1 cellular context compared by ENCODE assay signal in the genomic region with DNA sequence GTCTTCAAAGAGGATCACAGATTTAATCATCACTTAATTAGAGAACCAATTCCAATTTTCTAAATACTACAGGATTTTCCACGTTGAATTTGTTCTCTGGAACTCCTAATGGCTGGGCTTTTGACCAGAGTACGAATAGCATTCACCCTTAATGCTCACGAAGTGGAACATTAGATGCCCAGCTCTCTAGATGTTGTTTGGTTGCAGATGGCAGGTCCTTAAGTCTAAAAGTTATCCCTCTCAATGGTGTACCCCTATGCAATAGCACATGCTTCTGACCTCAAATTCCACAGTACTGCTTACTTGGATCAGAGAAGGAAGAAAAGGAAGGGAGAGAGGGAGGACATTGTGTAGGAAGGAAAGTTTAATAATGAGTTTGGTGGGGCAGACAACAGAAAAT.
TF ChIP-seq lines count a peak whose summit lies in the region.

No MANE protein-coding gene starts in this region.

TF ChIP-seq in GM23338, 12 proteins besides CTCF, POLR2A, EP300 and RAD21:
- TF ChIP-seq, protein P1, sequence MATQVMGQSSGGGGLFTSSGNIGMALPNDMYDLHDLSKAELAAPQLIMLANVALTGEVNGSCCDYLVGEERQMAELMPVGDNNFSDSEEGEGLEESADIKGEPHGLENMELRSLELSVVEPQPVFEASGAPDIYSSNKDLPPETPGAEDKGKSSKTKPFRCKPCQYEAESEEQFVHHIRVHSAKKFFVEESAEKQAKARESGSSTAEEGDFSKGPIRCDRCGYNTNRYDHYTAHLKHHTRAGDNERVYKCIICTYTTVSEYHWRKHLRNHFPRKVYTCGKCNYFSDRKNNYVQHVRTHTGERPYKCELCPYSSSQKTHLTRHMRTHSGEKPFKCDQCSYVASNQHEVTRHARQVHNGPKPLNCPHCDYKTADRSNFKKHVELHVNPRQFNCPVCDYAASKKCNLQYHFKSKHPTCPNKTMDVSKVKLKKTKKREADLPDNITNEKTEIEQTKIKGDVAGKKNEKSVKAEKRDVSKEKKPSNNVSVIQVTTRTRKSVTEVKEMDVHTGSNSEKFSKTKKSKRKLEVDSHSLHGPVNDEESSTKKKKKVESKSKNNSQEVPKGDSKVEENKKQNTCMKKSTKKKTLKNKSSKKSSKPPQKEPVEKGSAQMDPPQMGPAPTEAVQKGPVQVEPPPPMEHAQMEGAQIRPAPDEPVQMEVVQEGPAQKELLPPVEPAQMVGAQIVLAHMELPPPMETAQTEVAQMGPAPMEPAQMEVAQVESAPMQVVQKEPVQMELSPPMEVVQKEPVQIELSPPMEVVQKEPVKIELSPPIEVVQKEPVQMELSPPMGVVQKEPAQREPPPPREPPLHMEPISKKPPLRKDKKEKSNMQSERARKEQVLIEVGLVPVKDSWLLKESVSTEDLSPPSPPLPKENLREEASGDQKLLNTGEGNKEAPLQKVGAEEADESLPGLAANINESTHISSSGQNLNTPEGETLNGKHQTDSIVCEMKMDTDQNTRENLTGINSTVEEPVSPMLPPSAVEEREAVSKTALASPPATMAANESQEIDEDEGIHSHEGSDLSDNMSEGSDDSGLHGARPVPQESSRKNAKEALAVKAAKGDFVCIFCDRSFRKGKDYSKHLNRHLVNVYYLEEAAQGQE (IDR thresholded peaks at IDR 0.05; ENCODE audit: unreplicated experiment), result no peak
- TF ChIP-seq, protein P2, sequence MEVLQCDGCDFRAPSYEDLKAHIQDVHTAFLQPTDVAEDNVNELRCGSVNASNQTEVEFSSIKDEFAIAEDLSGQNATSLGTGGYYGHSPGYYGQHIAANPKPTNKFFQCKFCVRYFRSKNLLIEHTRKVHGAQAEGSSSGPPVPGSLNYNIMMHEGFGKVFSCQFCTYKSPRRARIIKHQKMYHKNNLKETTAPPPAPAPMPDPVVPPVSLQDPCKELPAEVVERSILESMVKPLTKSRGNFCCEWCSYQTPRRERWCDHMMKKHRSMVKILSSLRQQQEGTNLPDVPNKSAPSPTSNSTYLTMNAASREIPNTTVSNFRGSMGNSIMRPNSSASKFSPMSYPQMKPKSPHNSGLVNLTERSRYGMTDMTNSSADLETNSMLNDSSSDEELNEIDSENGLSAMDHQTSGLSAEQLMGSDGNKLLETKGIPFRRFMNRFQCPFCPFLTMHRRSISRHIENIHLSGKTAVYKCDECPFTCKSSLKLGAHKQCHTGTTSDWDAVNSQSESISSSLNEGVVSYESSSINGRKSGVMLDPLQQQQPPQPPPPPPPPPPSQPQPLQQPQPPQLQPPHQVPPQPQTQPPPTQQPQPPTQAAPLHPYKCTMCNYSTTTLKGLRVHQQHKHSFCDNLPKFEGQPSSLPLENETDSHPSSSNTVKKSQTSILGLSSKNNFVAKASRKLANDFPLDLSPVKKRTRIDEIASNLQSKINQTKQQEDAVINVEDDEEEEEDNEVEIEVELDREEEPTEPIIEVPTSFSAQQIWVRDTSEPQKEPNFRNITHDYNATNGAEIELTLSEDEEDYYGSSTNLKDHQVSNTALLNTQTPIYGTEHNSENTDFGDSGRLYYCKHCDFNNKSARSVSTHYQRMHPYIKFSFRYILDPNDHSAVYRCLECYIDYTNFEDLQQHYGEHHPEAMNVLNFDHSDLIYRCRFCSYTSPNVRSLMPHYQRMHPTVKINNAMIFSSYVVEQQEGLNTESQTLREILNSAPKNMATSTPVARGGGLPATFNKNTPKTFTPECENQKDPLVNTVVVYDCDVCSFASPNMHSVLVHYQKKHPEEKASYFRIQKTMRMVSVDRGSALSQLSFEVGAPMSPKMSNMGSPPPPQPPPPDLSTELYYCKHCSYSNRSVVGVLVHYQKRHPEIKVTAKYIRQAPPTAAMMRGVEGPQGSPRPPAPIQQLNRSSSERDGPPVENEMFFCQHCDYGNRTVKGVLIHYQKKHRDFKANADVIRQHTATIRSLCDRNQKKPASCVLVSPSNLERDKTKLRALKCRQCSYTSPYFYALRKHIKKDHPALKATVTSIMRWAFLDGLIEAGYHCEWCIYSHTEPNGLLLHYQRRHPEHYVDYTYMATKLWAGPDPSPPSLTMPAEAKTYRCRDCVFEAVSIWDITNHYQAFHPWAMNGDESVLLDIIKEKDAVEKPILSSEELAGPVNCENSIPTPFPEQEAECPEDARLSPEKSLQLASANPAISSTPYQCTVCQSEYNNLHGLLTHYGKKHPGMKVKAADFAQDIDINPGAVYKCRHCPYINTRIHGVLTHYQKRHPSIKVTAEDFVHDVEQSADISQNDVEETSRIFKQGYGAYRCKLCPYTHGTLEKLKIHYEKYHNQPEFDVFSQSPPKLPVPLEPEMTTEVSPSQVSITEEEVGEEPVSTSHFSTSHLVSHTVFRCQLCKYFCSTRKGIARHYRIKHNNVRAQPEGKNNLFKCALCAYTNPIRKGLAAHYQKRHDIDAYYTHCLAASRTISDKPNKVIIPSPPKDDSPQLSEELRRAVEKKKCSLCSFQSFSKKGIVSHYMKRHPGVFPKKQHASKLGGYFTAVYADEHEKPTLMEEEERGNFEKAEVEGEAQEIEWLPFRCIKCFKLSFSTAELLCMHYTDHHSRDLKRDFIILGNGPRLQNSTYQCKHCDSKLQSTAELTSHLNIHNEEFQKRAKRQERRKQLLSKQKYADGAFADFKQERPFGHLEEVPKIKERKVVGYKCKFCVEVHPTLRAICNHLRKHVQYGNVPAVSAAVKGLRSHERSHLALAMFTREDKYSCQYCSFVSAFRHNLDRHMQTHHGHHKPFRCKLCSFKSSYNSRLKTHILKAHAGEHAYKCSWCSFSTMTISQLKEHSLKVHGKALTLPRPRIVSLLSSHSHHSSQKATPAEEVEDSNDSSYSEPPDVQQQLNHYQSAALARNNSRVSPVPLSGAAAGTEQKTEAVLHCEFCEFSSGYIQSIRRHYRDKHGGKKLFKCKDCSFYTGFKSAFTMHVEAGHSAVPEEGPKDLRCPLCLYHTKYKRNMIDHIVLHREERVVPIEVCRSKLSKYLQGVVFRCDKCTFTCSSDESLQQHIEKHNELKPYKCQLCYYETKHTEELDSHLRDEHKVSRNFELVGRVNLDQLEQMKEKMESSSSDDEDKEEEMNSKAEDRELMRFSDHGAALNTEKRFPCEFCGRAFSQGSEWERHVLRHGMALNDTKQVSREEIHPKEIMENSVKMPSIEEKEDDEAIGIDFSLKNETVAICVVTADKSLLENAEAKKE (CRISPR knock-in tag; IDR thresholded peaks at IDR 0.05), result no peak
- TF ChIP-seq EZH2phosphoT487 (IDR thresholded peaks at IDR 0.05; ENCODE audit: unreplicated experiment), result no peak
- TF ChIP-seq CREB1 (CRISPR knock-in tag; IDR thresholded peaks at IDR 0.05; ENCODE audit: low read depth), result no peak
- no peak for TF ChIP-seq EZH2 (IDR thresholded peaks at IDR 0.05; ENCODE audit: low read depth, unreplicated experiment)
- no peak for TF ChIP-seq NANOG (IDR thresholded peaks at IDR 0.05; ENCODE audit: borderline replicate concordance)
- no peak for TF ChIP-seq POLR2AphosphoS5 (IDR thresholded peaks at IDR 0.05; ENCODE audit: low read depth)
- no peak for TF ChIP-seq ZNF114 (CRISPR knock-in tag; IDR thresholded peaks at IDR 0.05)
- TF ChIP-seq JUNB (IDR thresholded peaks at IDR 0.05; ENCODE audit: unreplicated experiment), result no peak
- TF ChIP-seq STAT1 (IDR thresholded peaks at IDR 0.05; ENCODE audit: unreplicated experiment), result no peak
- TF ChIP-seq, protein P3, sequence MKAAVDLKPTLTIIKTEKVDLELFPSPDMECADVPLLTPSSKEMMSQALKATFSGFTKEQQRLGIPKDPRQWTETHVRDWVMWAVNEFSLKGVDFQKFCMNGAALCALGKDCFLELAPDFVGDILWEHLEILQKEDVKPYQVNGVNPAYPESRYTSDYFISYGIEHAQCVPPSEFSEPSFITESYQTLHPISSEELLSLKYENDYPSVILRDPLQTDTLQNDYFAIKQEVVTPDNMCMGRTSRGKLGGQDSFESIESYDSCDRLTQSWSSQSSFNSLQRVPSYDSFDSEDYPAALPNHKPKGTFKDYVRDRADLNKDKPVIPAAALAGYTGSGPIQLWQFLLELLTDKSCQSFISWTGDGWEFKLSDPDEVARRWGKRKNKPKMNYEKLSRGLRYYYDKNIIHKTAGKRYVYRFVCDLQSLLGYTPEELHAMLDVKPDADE (IDR thresholded peaks at IDR 0.05), result no peak
- no peak for TF ChIP-seq ZNF331 (CRISPR knock-in tag; IDR thresholded peaks at IDR 0.05; ENCODE audit: low read depth)
TF ChIP-seq in GM23338: peak in this region for 0.
